Comparison of ENCODE assay signal across 23 cellular contexts in the genomic region with DNA sequence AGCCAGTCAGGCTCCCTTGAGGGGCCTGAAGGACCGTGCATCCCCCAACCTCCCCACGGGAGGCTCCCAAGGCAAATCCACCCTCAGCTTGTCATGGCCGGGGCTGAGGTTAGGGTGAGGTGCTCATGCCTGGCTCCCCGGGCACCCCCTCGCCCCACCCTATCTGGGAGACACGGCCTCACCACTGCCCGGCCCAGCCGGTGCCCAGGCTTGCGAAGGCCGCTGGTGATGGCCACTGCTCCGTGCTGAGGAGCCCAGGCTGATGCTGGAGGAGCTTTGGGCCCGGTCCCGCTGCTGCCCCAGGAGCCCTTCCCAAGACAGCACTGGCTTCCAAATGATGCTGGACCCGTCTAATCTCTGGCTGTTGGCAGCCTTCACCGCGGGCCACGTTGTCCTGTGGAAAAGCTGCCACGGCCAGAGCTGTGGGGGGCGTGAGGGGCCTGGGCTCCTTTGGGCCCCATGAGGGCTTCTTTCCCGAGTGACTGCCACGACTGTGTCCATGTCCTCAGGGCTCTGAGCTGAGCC.
DNase-seq lines count a peak whose midpoint lies in the region; ATAC-seq and TF ChIP-seq lines count a peak whose summit lies in the region.
"Had no signal": no experiment of that assay in that cellular context is flagged by ENCODE, and none has a peak within 500 bp of the region (broad histone marks: within the 10 kb centered on the region; RNA-seq: fewer than 3 reads in every experiment).

No MANE protein-coding gene starts in this region.

- peak overlapping the region; percentile 89 for H3K14ac ChIP-seq in neuronal stem cell (ENCODE audit: low read length)

- ATAC-seq in Right ventricle myocardium superior (ENCODE audit: poor library complexity) (peak; percentile 38), aorta (ENCODE audit: low FRiP score) (no peak), HG02840 (IDR thresholded peaks at IDR 0.05; ENCODE audit: low FRiP score, unreplicated experiment) (no peak)
- ATAC-seq: CD8-positive, alpha-beta T cell; gastroesophageal sphincter had no signal

- WGBS in hepatocyte (ENCODE audit: low lambda C conversion rate, missing lambda C conversion rate), result 84% methylated on average over 18 of the region's 21 CpGs
- no CpG with 5 or more reads among the region's 21 CpGs for WGBS in neuronal stem cell (ENCODE audit: extremely low coverage in 2 of 2, insufficient read length in 2 of 2, insufficient replicate concordance in 1 of 2), 2 donors
- 50 to 60% methylated on average over 20 to 21 of the region's 21 CpGs for WGBS in aorta, 2 donors

- peak overlapping the region; percentile 87 for H3K18ac ChIP-seq in neuronal stem cell (ENCODE audit: low read length)

- no peaks in the 10 kb centered on the region for H3K9me3 ChIP-seq in left ventricle myocardium inferior (replicated peaks)
- no peaks in the 10 kb centered on the region for H3K9me3 ChIP-seq in hepatocyte (ENCODE audit: low read depth)
- peaks cover 0 to 4% of the 10 kb centered on the region in 2 donors for H3K9me3 ChIP-seq in neuronal stem cell (replicated peaks in 1 of 2; ENCODE audit: control insufficient read depth in 2 of 2, insufficient read depth in 1 of 2, low read depth in 1 of 2, low read length in 2 of 2)
- no peaks in the 10 kb centered on the region for H3K9me3 ChIP-seq in aorta (ENCODE audit: control insufficient read depth, low read length)
- H3K9me3 ChIP-seq: ascending aorta, gastroesophageal sphincter, SJCRH30 had no signal

- no peaks in the 10 kb centered on the region for H3K79me2 ChIP-seq in hepatocyte

- no peak for DNase-seq in Right ventricle myocardium superior
- no peak for DNase-seq in left ventricle myocardium inferior
- DNase-seq in hepatocyte (ENCODE audit: low spot score), result no peak
- DNase-seq in neuronal stem cell (ENCODE audit: low spot score), result no peak
- peak; percentile 26 to 75 for DNase-seq in aorta
- no peak for DNase-seq in SKM-1 treated with dmso at 0.1 percent for 144 hours (lab: John Stamatoyannopoulos, UW; ENCODE audit: unreplicated experiment)
- DNase-seq in hippocampal formation (lab: John Stamatoyannopoulos, UW), result no peak
- DNase-seq: activated CD4-positive, alpha-beta T cell treated with anti-CD3 and anti-CD28 coated beads, Interleukin-2, amount 10 ng/mL, durations not matched to agents 24 days and 14 days; CD8-positive, alpha-beta T cell; dermis blood vessel endothelial cell; GOT3; kidney glomerular epithelial cell; mesenchymal stem cell; NCI-H1092 treated with DMSO at 0.1 percent for 48 hours; NCI-H1930; NCI-H524 treated with DMSO at 0.1 percent for 48 hours; occipital lobe; SJCRH30; small intestine had no signal

- peaks cover 33% of the 10 kb centered on the region for H3K27me3 ChIP-seq in left ventricle myocardium inferior (ENCODE audit: low read depth)
- no peaks in the 10 kb centered on the region for H3K27me3 ChIP-seq in hepatocyte
- H3K27me3 ChIP-seq in neuronal stem cell (ENCODE audit: control insufficient read depth in 3 of 3, insufficient read depth in 3 of 3, low read depth in 1 of 3, low read length in 3 of 3), result no peaks in the 10 kb centered on the region
- H3K27me3 ChIP-seq in aorta (ENCODE audit: control insufficient read depth in 1 of 2, insufficient read depth in 2 of 2, low read length in 1 of 2), result no peaks in the 10 kb centered on the region
- H3K27me3 ChIP-seq: ascending aorta, cardiac muscle cell, SJCRH30 had no signal

- no peaks in the 10 kb centered on the region for H3K36me3 ChIP-seq in left ventricle myocardium inferior
- H3K36me3 ChIP-seq in hepatocyte (replicated peaks; ENCODE audit: insufficient read depth, low read depth), result no peaks in the 10 kb centered on the region
- H3K36me3 ChIP-seq in neuronal stem cell (replicated peaks in 1 of 2; ENCODE audit: control insufficient read depth in 2 of 2, insufficient read depth in 2 of 2, low read length in 2 of 2), result no peaks in the 10 kb centered on the region
- no peaks in the 10 kb centered on the region for H3K36me3 ChIP-seq in aorta (ENCODE audit: control insufficient read depth in 1 of 2, insufficient read depth in 2 of 2, low read length in 1 of 2)
- H3K36me3 ChIP-seq: ascending aorta, cardiac muscle cell, gastroesophageal sphincter, SJCRH30 had no signal

- no peaks in the 10 kb centered on the region for H4K20me1 ChIP-seq in hepatocyte (ENCODE audit: insufficient read depth, poor library complexity, severe bottlenecking)

- no peak overlapping the region for H4K91ac ChIP-seq in neuronal stem cell (ENCODE audit: low read depth, low read length, poor library complexity)

- peak overlapping the region; percentile 75 for H2BK5ac ChIP-seq in neuronal stem cell (ENCODE audit: low read length)

- no peak for TF ChIP-seq CTCF in left ventricle myocardium inferior (IDR thresholded peaks at IDR 0.05; ENCODE audit: borderline replicate concordance)
- no peak for TF ChIP-seq CTCF in hepatocyte (IDR thresholded peaks at IDR 0.05; ENCODE audit: poor library complexity)

- H3K9ac ChIP-seq in neuronal stem cell (ENCODE audit: low read depth, low read length, poor library complexity), result no peak overlapping the region

- no peak overlapping the region for H3K4me2 ChIP-seq in hepatocyte
- no peak overlapping the region for H3K4me2 ChIP-seq in neuronal stem cell (ENCODE audit: insufficient read depth, low read length, poor library complexity, severe bottlenecking)

- no peak overlapping the region for H3K4me3 ChIP-seq in left ventricle myocardium inferior
- no peak overlapping the region for H3K4me3 ChIP-seq in hepatocyte
- no peak overlapping the region for H3K4me3 ChIP-seq in neuronal stem cell (ENCODE audit: low read length in 2 of 2)
- no peak overlapping the region for H3K4me3 ChIP-seq in aorta (ENCODE audit: low read length in 2 of 2)
- H3K4me3 ChIP-seq: ascending aorta, cardiac muscle cell, gastroesophageal sphincter, SJCRH30 had no signal

- H4K8ac ChIP-seq in neuronal stem cell (ENCODE audit: low read depth, low read length), result no peak overlapping the region

- H3K23ac ChIP-seq in neuronal stem cell (ENCODE audit: low read depth, low read length, poor library complexity), result peak overlapping the region; percentile 65

- peaks cover 10% of the 10 kb centered on the region for H3K4me1 ChIP-seq in left ventricle myocardium inferior
- no peaks in the 10 kb centered on the region for H3K4me1 ChIP-seq in hepatocyte (ENCODE audit: insufficient read depth)
- H3K4me1 ChIP-seq in neuronal stem cell (ENCODE audit: control insufficient read depth in 2 of 2, insufficient read depth in 1 of 2, low read depth in 1 of 2, low read length in 2 of 2), result peaks cover 0 to 5% of the 10 kb centered on the region in 2 donors
- no peaks in the 10 kb centered on the region for H3K4me1 ChIP-seq in aorta (ENCODE audit: control insufficient read depth in 1 of 2, insufficient read depth in 2 of 2, low read length in 2 of 2)
- H3K4me1 ChIP-seq: ascending aorta, gastroesophageal sphincter had no signal

- peak overlapping the region; percentile 94 for H2AK5ac ChIP-seq in neuronal stem cell (ENCODE audit: low read depth, low read length)

- H3K79me1 ChIP-seq in neuronal stem cell (ENCODE audit: low read depth, low read length), result peaks cover 3% of the 10 kb centered on the region

- H2BK15ac ChIP-seq in neuronal stem cell (ENCODE audit: low read length), result peak overlapping the region; percentile 85

- no peak overlapping the region for H2BK12ac ChIP-seq in neuronal stem cell (ENCODE audit: low read length)

- H2BK120ac ChIP-seq in neuronal stem cell (ENCODE audit: low read depth, low read length), result peak overlapping the region; percentile 47

- H3K9me2 ChIP-seq in hepatocyte (replicated peaks; ENCODE audit: insufficient read depth), result no peaks in the 10 kb centered on the region

- intact Hi-C loops in Right ventricle myocardium superior (cut with DNase I), result no loop called here
- intact Hi-C loops in left ventricle myocardium inferior (cut with micrococcal nuclease), result no loop called here
- intact Hi-C loops in aorta (cut with DNase I), result no loop called here

- peak overlapping the region; percentile 66 for H3K4ac ChIP-seq in neuronal stem cell (ENCODE audit: low read length)

- H2AFZ ChIP-seq in hepatocyte (no peak overlapping the region), neuronal stem cell (ENCODE audit: low read length) (no peak overlapping the region)

- no peak overlapping the region for H3K27ac ChIP-seq in left ventricle myocardium inferior (replicated peaks)
- H3K27ac ChIP-seq in hepatocyte, result peak overlapping the region; percentile 58
- H3K27ac ChIP-seq in neuronal stem cell (replicated peaks; ENCODE audit: low read length), result no peak overlapping the region
- H3K27ac ChIP-seq in aorta (ENCODE audit: low read depth in 1 of 2, low read length in 2 of 2), result no peak overlapping the region
- H3K27ac ChIP-seq: ascending aorta, cardiac muscle cell, gastroesophageal sphincter, SJCRH30 had no signal

Comparison
In these comparisons a context has a peak if more than half of its experiments do, and no peak if none do; other contexts are left out.
1. DNase-seq: peak in aorta (2 of 2); none in Right ventricle myocardium superior (single experiment), left ventricle myocardium inferior (single experiment), hepatocyte (single experiment), neuronal stem cell (single experiment), SKM-1 treated with dmso at 0.1 percent for 144 hours (single experiment) and hippocampal formation (0 of 2).